Comparison of ENCODE assay signal across 9 cellular contexts in the genomic region with DNA sequence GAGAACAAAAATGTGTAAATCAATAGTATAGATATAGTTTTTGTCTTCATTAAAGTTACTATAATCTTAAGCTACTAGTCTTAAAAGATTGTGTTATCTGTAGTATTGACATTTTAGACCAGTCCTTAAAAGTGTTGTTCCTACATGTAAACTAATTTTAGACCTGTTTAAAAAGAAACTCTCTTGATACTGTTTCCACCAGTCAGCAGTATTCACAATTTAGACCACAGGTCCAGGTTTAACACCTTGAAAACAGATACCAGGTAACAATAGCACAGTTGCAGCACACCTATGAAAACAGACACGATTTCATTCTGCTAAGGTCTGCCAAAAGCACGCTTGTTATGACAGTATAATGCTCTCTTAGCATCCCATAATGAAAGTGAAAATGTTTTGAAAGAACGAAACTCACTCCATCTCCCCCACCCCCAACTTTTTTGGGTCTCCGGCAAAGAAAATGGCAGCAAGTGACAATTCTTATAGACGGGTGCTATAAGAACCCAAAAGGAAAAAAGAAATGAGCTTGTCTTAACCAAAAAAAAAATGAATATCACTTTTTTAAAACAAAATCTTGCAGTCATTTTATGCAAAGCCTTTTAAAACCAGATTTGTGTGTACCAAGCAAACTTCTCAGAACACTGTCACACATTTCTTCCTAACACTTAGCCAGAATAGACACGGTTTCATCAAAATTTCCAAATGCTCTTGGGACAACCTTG. TPM values are rescaled to one million over a fixed set of nuclear protein-coding genes. Genes with fewer than 3 reads are reported as not detected.
DNase-seq lines count a peak whose midpoint lies in the region; ATAC-seq, FAIRE-seq and TF ChIP-seq lines count a peak whose summit lies in the region.
"Had no signal": no experiment of that assay in that cellular context is flagged by ENCODE, and none has a peak within 500 bp of the region (broad histone marks: within the 10 kb centered on the region; RNA-seq: fewer than 3 reads in every experiment).

No MANE protein-coding gene starts in this region.

- peaks cover 4% of the 10 kb centered on the region for H3K36me3 Mint-ChIP-seq in activated naive CD8-positive, alpha-beta T cell

- H3K9me3 ChIP-seq in neuron (ENCODE audit: low read length), result no peaks in the 10 kb centered on the region
- H3K9me3 ChIP-seq in SJCRH30 (replicated peaks), result no peaks in the 10 kb centered on the region

- no peak overlapping the region for H3K27ac ChIP-seq in SJCRH30

- H3K4me3 Mint-ChIP-seq in activated naive CD8-positive, alpha-beta T cell, result peak overlapping the region; percentile 97

- ATAC-seq in HG03196 (IDR thresholded peaks at IDR 0.05; ENCODE audit: unreplicated experiment), result peak; percentile 42
- ATAC-seq in HG03108 (IDR thresholded peaks at IDR 0.05; ENCODE audit: unreplicated experiment), result no peak
- ATAC-seq in GM19035 (IDR thresholded peaks at IDR 0.05; ENCODE audit: unreplicated experiment), result no peak

- H2AFZ ChIP-seq in neuron (ENCODE audit: low read depth, low read length), result no peak overlapping the region

- H3K4me1 Mint-ChIP-seq in activated naive CD8-positive, alpha-beta T cell (ENCODE audit: low read depth), result peaks cover 73% of the 10 kb centered on the region

- no peak for TF ChIP-seq POLR2A in GM12891 (IDR thresholded peaks at IDR 0.05; ENCODE audit: low read depth, low read length)

- H3K27ac Mint-ChIP-seq in activated naive CD8-positive, alpha-beta T cell, result peak overlapping the region; percentile 100

- peak; percentile 58 for FAIRE-seq in GM12891 (lab: Jason Lieb, UNC)

- no peaks in the 10 kb centered on the region for H3K9me3 Mint-ChIP-seq in activated naive CD8-positive, alpha-beta T cell (ENCODE audit: low read depth)

- DNase-seq in GM12891 (ENCODE audit: insufficient read length, low spot score) (peak; percentile 27), GM19238 (ENCODE audit: insufficient read length, low spot score) (no peak), SJCRH30 (no peak)

- H3K4me1 ChIP-seq in neuron (ENCODE audit: insufficient read depth, low read length) (peaks cover 17% of the 10 kb centered on the region), SJCRH30 (no peaks in the 10 kb centered on the region)

- peak overlapping the region; percentile 57 for H3K4me3 ChIP-seq in neuron (ENCODE audit: low read length)
- H3K4me3 ChIP-seq in SJCRH30, result no peak overlapping the region

- H3K27me3 ChIP-seq in neuron (ENCODE audit: insufficient read depth, low read length) (peaks cover 21% of the 10 kb centered on the region), SJCRH30 (no peaks in the 10 kb centered on the region)

- no peaks in the 10 kb centered on the region for H3K27me3 Mint-ChIP-seq in activated naive CD8-positive, alpha-beta T cell

- H3K36me3 ChIP-seq in neuron (ENCODE audit: insufficient read depth, low read length) (no peaks in the 10 kb centered on the region), SJCRH30 (no peaks in the 10 kb centered on the region)

TF ChIP-seq in GM12891, 5 proteins besides CTCF, POLR2A, EP300 and RAD21:
- TF ChIP-seq TAF1 (IDR thresholded peaks at IDR 0.05; ENCODE audit: low read depth, low read length) (no peak), POLR2AphosphoS5 (IDR thresholded peaks at IDR 0.05; ENCODE audit: low read depth, low read length) (no peak), SPI1 (IDR thresholded peaks at IDR 0.05; ENCODE audit: low read depth, low read length) (no peak), POU2F2 (IDR thresholded peaks at IDR 0.05; ENCODE audit: low read depth, low read length) (no peak), PAX5 (IDR thresholded peaks at IDR 0.05; ENCODE audit: insufficient read depth, low read length, severe bottlenecking) (no peak)

RNA-seq across cellular contexts. Expression of a gene that starts 1.6 kb away (rescaled TPM):
- 0.76 TPM for polyA plus RNA-seq in GM12891 (2012; ENCODE audit: low read depth, missing spikeins)
- 0.20 and 0.23 TPM in 2 replicates for total RNA-seq in SJCRH30 (2014; rRNA removed; shearing (Covaris generic))

RNA-seq across cellular contexts. Expression of a gene that starts 30.0 kb away (rescaled TPM):
- not detected for polyA plus RNA-seq in GM12891 (2012; ENCODE audit: low read depth, missing spikeins)
- not detected in 2 replicates for total RNA-seq in SJCRH30 (2014; rRNA removed; shearing (Covaris generic))
- total RNA-seq: dermis microvascular lymphatic vessel endothelial cell had no signal
